8 cellular contexts compared by ENCODE assay signal in the genomic region with DNA sequence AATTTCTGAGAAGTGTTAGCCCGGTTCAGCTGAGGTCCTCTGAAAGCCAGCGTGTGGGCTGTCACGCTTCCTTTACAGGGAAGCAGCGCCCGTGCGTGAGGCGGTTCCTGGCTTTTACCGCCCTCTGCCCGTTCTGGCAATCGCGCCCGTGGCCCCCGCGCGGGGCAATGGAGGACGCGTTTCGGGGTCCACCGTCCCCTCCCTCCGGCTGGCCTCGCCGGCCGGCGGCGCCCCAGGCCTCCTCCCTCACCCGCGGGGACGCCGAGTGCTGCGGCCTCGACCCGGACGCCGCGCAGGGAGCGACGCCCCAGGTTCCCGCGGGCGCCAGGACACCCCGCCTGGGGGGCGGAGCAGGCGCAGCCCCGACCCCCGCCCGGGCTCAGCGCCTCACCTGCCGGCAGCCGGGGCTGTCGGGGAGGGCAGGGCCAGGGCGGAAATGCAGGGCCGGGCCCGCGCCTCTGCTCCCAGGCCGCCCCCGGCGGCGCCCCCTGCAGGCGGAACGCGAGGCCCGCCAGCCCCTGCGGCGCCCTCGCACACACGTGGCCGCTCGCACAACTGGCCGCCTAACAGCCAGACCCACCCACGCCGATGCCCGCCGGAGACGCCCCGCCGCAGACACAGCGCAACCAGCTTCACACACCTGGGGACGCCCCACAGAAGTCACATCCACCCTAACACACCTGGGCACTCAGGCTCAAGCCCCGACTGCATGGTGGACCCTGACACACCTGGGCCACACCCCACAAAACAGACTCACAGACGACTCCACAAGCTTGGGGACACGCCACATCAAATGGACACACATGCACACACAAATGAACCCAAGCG. TPM values are rescaled to one million over a fixed set of nuclear protein-coding genes. Genes with fewer than 3 reads are reported as not detected.
DNase-seq lines count a peak whose midpoint lies in the region; ATAC-seq and TF ChIP-seq lines count a peak whose summit lies in the region.

Gene GGACT (minus strand): TSS at position 440 of the 828 bp plus-strand sequence. CDS start 56,198 bp downstream, outside the sequence.

- H3K27me3 ChIP-seq in HL-60 (ENCODE audit: insufficient read depth, poor library complexity, severe bottlenecking): no peaks in the 10 kb centered on the region
- no peaks in the 10 kb centered on the region for H3K27me3 ChIP-seq in osteoblast (ENCODE audit: insufficient read depth, low read length)
- no peaks in the 10 kb centered on the region for H3K27me3 ChIP-seq in tibial artery

- H3K9me3 ChIP-seq in osteoblast (ENCODE audit: low read depth, low read length): no peaks in the 10 kb centered on the region
- no peaks in the 10 kb centered on the region for H3K9me3 ChIP-seq in tibial artery

- peak within 1 kb of the TSS; percentile 41 for H3K4me3 ChIP-seq in HL-60 (replicated peaks; ENCODE audit: insufficient read depth, low read length)
- H3K4me3 ChIP-seq in osteoblast (ENCODE audit: insufficient read depth, low read length): peak within 1 kb of the TSS; percentile 81
- H3K4me3 ChIP-seq in tibial artery: peak within 1 kb of the TSS; percentile 68 to 83

- H2AFZ ChIP-seq in osteoblast (ENCODE audit: low read length): peak within 1 kb of the TSS; percentile 96

- TF ChIP-seq CTCF in HL-60 (IDR thresholded peaks at IDR 0.05; ENCODE audit: insufficient read depth, low read length) (peak; percentile 39), RWPE1 (conservative IDR thresholded peaks at IDR 0.05; ENCODE audit: low read depth) (peak; percentile 88), osteoblast (IDR thresholded peaks at IDR 0.05; ENCODE audit: extremely low read depth, low read depth, low read length) (peak; percentile 47), tibial artery (IDR thresholded peaks at IDR 0.05) (peak; percentile 47 to 48)

- H4K20me1 ChIP-seq in osteoblast (ENCODE audit: insufficient read depth, low read length): no peaks in the 10 kb centered on the region

- peak within 1 kb of the TSS; percentile 66 for H3K27ac ChIP-seq in HL-60 (replicated peaks)
- H3K27ac ChIP-seq in RWPE1: peak within 1 kb of the TSS; percentile 54
- H3K27ac ChIP-seq in osteoblast (ENCODE audit: low read depth, low read length): peak within 1 kb of the TSS; percentile 45
- H3K27ac ChIP-seq in tibial artery: peak within 1 kb of the TSS; percentile 52 to 69

- H3K79me2 ChIP-seq in osteoblast (ENCODE audit: insufficient read depth, low read length): no peaks in the 10 kb centered on the region

- CTCF ChIA-PET in RWPE1 (lab: Yijun Ruan, JAX): interaction anchor here (0.7 to 1.1 kb wide), 4 partner anchors 8 to 1023 kb away, joined by 3 to 7 read pairs (median 3); no protein-coding TSS in a partner anchor

- peaks cover 11% of the 10 kb centered on the region for H3K4me1 ChIP-seq in osteoblast (ENCODE audit: insufficient read depth, low read length)
- H3K4me1 ChIP-seq in tibial artery: peaks cover 0 to 12% (median 3%) of the 10 kb centered on the region in 4 donors

- DNase-seq in DMS53 treated with DMSO at 0.1 percent for 48 hours (lab: John Stamatoyannopoulos, UW; ENCODE audit: unreplicated experiment): peak; percentile 12
- DNase-seq in HL-60 (ENCODE audit: low read depth in 1 of 2, low spot score in 1 of 2): peak; percentile 39 to 79
- DNase-seq in RWPE1 (ENCODE audit: low spot score): peak; percentile 59
- peak; percentile 76 for DNase-seq in activated gamma-delta T cell treated with anti-CD3 and anti-CD28 coated beads, Interleukin-2, amount 50 U/mL, for 16 hours (ENCODE audit: low read depth)
- peak; percentile 89 for DNase-seq in germinal center (ENCODE audit: low spot score)
- peak; percentile 97 for DNase-seq in osteoblast (ENCODE audit: insufficient read length, low spot score, missing footprints)
- peak; percentile 38 to 70 for DNase-seq in tibial artery

- H3K4me2 ChIP-seq in osteoblast (ENCODE audit: insufficient read depth, low read length): peak within 1 kb of the TSS; percentile 87

- peak; percentile 98 for ATAC-seq in GM19467 (IDR thresholded peaks at IDR 0.05; ENCODE audit: unreplicated experiment)

- H3K36me3 ChIP-seq in osteoblast (ENCODE audit: insufficient read depth, low read length) (no peaks in the 10 kb centered on the region), tibial artery (no peaks in the 10 kb centered on the region)

- intact Hi-C loops in tibial artery (cut with DNase I; ENCODE audit: low total_unique reads): no loop called here

- POLR2A ChIA-PET in RWPE1 (lab: Yijun Ruan, JAX; ENCODE audit: low non-redundant PET): interaction anchor here (0.6 kb wide), 1 partner anchor 65 kb away, joined by 3 read pairs; no protein-coding TSS in a partner anchor

RNA-seq across cellular contexts. Expression of gene GGACT, which starts in this region (rescaled TPM):
- total RNA-seq in osteoblast: 7.1 and 7.6 TPM in 2 replicates

Comparison
In these comparisons a context has a peak if more than half of its experiments do, and no peak if none do; other contexts are left out.
1. Peak in every context shown above with its lines: DNase-seq, ATAC-seq, H3K4me3 ChIP-seq and H3K27ac ChIP-seq.
2. DNase-seq: peak in every context shown above with its lines; median percentile 97 in osteoblast; 89 in germinal center; 76 in activated gamma-delta T cell treated with anti-CD3 and anti-CD28 coated beads, Interleukin-2, amount 50 U/mL, for 16 hours; 59 in HL-60; 59 in RWPE1; 54 in tibial artery; 12 in DMS53 treated with DMSO at 0.1 percent for 48 hours.